10 cellular contexts compared by ENCODE assay signal in genomic region chr2:96891591-96892333, GRCh38. TPM values are rescaled to one million over a fixed set of nuclear protein-coding genes. Genes with fewer than 3 reads are reported as not detected.
DNase-seq lines count a peak whose midpoint lies in the region; ATAC-seq, FAIRE-seq and TF ChIP-seq lines count a peak whose summit lies in the region.
"Had no signal": no experiment of that assay in that cellular context is flagged by ENCODE, and none has a peak within 500 bp of the region (broad histone marks: within the 10 kb centered on the region; RNA-seq: fewer than 3 reads in every experiment).

No MANE protein-coding gene starts in this region.

- no peaks in the 10 kb centered on the region for H4K20me1 ChIP-seq in GM23248 (ENCODE audit: insufficient read depth)
- no peaks in the 10 kb centered on the region for H4K20me1 ChIP-seq in osteoblast (ENCODE audit: insufficient read depth, low read length)

- H3K27me3 ChIP-seq in GM23248 (replicated peaks; ENCODE audit: insufficient read depth): no peaks in the 10 kb centered on the region
- H3K27me3 ChIP-seq in osteoblast (ENCODE audit: insufficient read depth, low read length): no peaks in the 10 kb centered on the region

- ATAC-seq in esophagus mucosa: peak; percentile 7
- ATAC-seq in GM18519 (IDR thresholded peaks at IDR 0.05; ENCODE audit: low FRiP score, unreplicated experiment): no peak

- H3K4me3 ChIP-seq in GM23248 (no peak overlapping the region), osteoblast (ENCODE audit: insufficient read depth, low read length) (no peak overlapping the region)

- DNase-seq in GM23248 (no peak), RCC 7860 (ENCODE audit: low spot score) (peak; percentile 53), osteoblast (ENCODE audit: insufficient read length, low spot score, missing footprints) (peak; percentile 89), NOMO-1 treated with DMSO at 0.1 percent for 48 hours (lab: John Stamatoyannopoulos, UW; ENCODE audit: unreplicated experiment) (no peak), GM10266 (ENCODE audit: extremely low spot score) (no peak)
- no peak for DNase-seq in stimulated activated CD4-positive, alpha-beta T cell treated with anti-CD3 and anti-CD28 coated beads, Interleukin-4, amount 100 ng/mL, for 1 hour
- DNase-seq: naive B cell, NCI-H82 had no signal

- FAIRE-seq in RCC 7860 (lab: Jason Lieb, UNC): no peak

- H3F3A ChIP-seq in GM23248 (ENCODE audit: insufficient read depth): no peaks in the 10 kb centered on the region

- no peaks in the 10 kb centered on the region for H3K79me2 ChIP-seq in GM23248 (ENCODE audit: insufficient read depth)
- H3K79me2 ChIP-seq in osteoblast (ENCODE audit: insufficient read depth, low read length): no peaks in the 10 kb centered on the region

- in situ Hi-C loops in GM23248 (cut with MboI): no loop called here

- WGBS in GM23248 (ENCODE audit: low coverage in 1 of 2, low lambda C conversion rate in 2 of 2, missing lambda C conversion rate in 2 of 2), 2 experiments: 68 to 69% methylated on average over 10 to 11 of the region's 11 CpGs

- H3K27ac ChIP-seq in GM23248 (no peak overlapping the region), osteoblast (ENCODE audit: low read depth, low read length) (no peak overlapping the region)

- H3K9me3 ChIP-seq in GM23248 (ENCODE audit: low read depth) (no peaks in the 10 kb centered on the region), osteoblast (ENCODE audit: low read depth, low read length) (no peaks in the 10 kb centered on the region)

- H3K9me2 ChIP-seq in GM23248 (ENCODE audit: insufficient read depth): no peaks in the 10 kb centered on the region

- TF ChIP-seq CTCF in osteoblast (IDR thresholded peaks at IDR 0.05; ENCODE audit: extremely low read depth, low read depth, low read length) (no peak), GM10266 (IDR thresholded peaks at IDR 0.05; ENCODE audit: control insufficient read depth, insufficient read depth, low read depth, missing control alignments) (no peak)

- H2AFZ ChIP-seq in GM23248: peak overlapping the region; percentile 35; the same call in 1 of the 2 replicates
- peak overlapping the region; percentile 80 for H2AFZ ChIP-seq in osteoblast (ENCODE audit: low read length)

- no peaks in the 10 kb centered on the region for H3K4me1 ChIP-seq in GM23248 (ENCODE audit: insufficient read depth)
- peaks cover 12% of the 10 kb centered on the region for H3K4me1 ChIP-seq in osteoblast (ENCODE audit: insufficient read depth, low read length)

- no peaks in the 10 kb centered on the region for H3K36me3 ChIP-seq in GM23248 (ENCODE audit: low read depth)
- no peaks in the 10 kb centered on the region for H3K36me3 ChIP-seq in osteoblast (ENCODE audit: insufficient read depth, low read length)

- H3K9ac ChIP-seq in GM23248: no peak overlapping the region

- no peak overlapping the region for H3K4me2 ChIP-seq in GM23248 (ENCODE audit: unreplicated experiment)
- H3K4me2 ChIP-seq in osteoblast (ENCODE audit: insufficient read depth, low read length): no peak overlapping the region

RNA-seq across cellular contexts. Expression of gene SEMA4C, which starts 21.9 kb away (rescaled TPM):
- total RNA-seq in GM23248 (2014; rRNA removed; shearing (Covaris generic)): 21.0 and 24.3 TPM in 2 replicates
- 5.1 and 5.5 TPM in 2 replicates for polyA plus RNA-seq in GM23248 (2016; fragmentation: Nextera tagmentation; extraction: Ambion mirVana)
- total RNA-seq in esophagus mucosa: 14.9 TPM
- 28.0 and 29.7 TPM in 2 replicates for total RNA-seq in osteoblast

RNA-seq across cellular contexts. Expression of gene ANKRD39, which starts 33.9 kb away (rescaled TPM):
- total RNA-seq in GM23248 (2014; rRNA removed; shearing (Covaris generic)): 5.3 and 10.9 TPM in 2 replicates
- polyA plus RNA-seq in GM23248 (2016; fragmentation: Nextera tagmentation; extraction: Ambion mirVana): 12.3 and 14.4 TPM in 2 replicates
- total RNA-seq in esophagus mucosa (7.8 TPM), osteoblast (5.1 and 5.9 TPM in 2 replicates)

RNA-seq across cellular contexts. Expression of gene ANKRD23, which starts 47.9 kb away (rescaled TPM):
- 0.76 and 1.1 TPM in 2 replicates for total RNA-seq in GM23248 (2014; rRNA removed; shearing (Covaris generic))
- polyA plus RNA-seq in GM23248 (2016; fragmentation: Nextera tagmentation; extraction: Ambion mirVana): 0.95 and 1.4 TPM in 2 replicates
- total RNA-seq in esophagus mucosa (1.8 TPM), osteoblast (1.8 and 2.1 TPM in 2 replicates)

Comparison
In these comparisons a context has a peak if more than half of its experiments do, and no peak if none do; other contexts are left out.
1. DNase-seq: peak in RCC 7860 (single experiment) and osteoblast (single experiment); none in GM23248 (single experiment), stimulated activated CD4-positive, alpha-beta T cell treated with anti-CD3 and anti-CD28 coated beads, Interleukin-4, amount 100 ng/mL, for 1 hour (single experiment), NOMO-1 treated with DMSO at 0.1 percent for 48 hours (single experiment) and GM10266 (single experiment).